Comparison of ENCODE assay signal across 9 cellular contexts in genomic region chr18:74040459-74041332, GRCh38.
A peak's percentile ranks its signal among the peaks of the same experiment; 100 is the strongest.
DNase-seq lines count a peak whose midpoint lies in the region; ATAC-seq, FAIRE-seq and TF ChIP-seq lines count a peak whose summit lies in the region.
"Had no signal": no experiment of that assay in that cellular context is flagged by ENCODE, and none has a peak within 500 bp of the region (broad histone marks: within the 10 kb centered on the region; RNA-seq: fewer than 3 reads in every experiment).

No MANE protein-coding gene starts in this region.

- H3K9me3 ChIP-seq in K562 (replicated peaks; ENCODE audit: control insufficient read depth, insufficient read depth, low read depth, low read length): no peaks in the 10 kb centered on the region

- WGBS in K562 (ENCODE audit: insufficient coverage, low coverage, missing lambda C conversion rate): 5% methylated on average over 14 of the region's 20 CpGs

- H3K4me1 ChIP-seq in K562 (replicated peaks in 1 of 2; ENCODE audit: control insufficient read depth in 2 of 2, insufficient read depth in 2 of 2, low read length in 2 of 2): no peaks in the 10 kb centered on the region

- H3K9me1 ChIP-seq in K562 (ENCODE audit: control insufficient read depth, insufficient read depth, low read length): no peaks in the 10 kb centered on the region

- no peak overlapping the region for H3K27ac Mint-ChIP-seq in T-helper 2 cell treated with Interferon-gamma antibody and Interleukin-4, amounts not matched to agents 5 μg/mL and 100 μg/mL, for 36 hours
- H3K27ac Mint-ChIP-seq in naive B cell (peak overlapping the region in 1 of 6 donors; percentile 12), immature natural killer cell (no peak overlapping the region)

- in situ Hi-C loops in K562 (cut with MboI): no loop called here

- POLR2A ChIA-PET in K562 (lab: Yijun Ruan, JAX): no interaction called here

- no peak for TF ChIP-seq EP300 in K562 (IDR thresholded peaks at IDR 0.05; ENCODE audit: low read length)

- no peaks in the 10 kb centered on the region for H4K20me1 ChIP-seq in K562 (replicated peaks; ENCODE audit: control insufficient read depth, insufficient read depth, low read length)

- peaks cover 2% of the 10 kb centered on the region for H3K36me3 Mint-ChIP-seq in T-helper 2 cell treated with Interferon-gamma antibody and Interleukin-4, amounts not matched to agents 5 μg/mL and 100 μg/mL, for 36 hours (ENCODE audit: low read depth)
- H3K36me3 Mint-ChIP-seq in naive B cell (no peaks in the 10 kb centered on the region), immature natural killer cell (no peaks in the 10 kb centered on the region)

- no peaks in the 10 kb centered on the region for H3K4me1 Mint-ChIP-seq in T-helper 2 cell treated with Interferon-gamma antibody and Interleukin-4, amounts not matched to agents 5 μg/mL and 100 μg/mL, for 36 hours (ENCODE audit: low read depth)
- peaks cover 6 to 18% (median 12%) of the 10 kb centered on the region in 3 donors for H3K4me1 Mint-ChIP-seq in naive B cell
- H3K4me1 Mint-ChIP-seq in immature natural killer cell: no peaks in the 10 kb centered on the region

- H3K9me3 Mint-ChIP-seq in T-helper 2 cell treated with Interferon-gamma antibody and Interleukin-4, amounts not matched to agents 5 μg/mL and 100 μg/mL, for 36 hours: peaks cover 5% of the 10 kb centered on the region
- H3K9me3 Mint-ChIP-seq in naive B cell: peaks cover 0 to 2% (median 0%) of the 10 kb centered on the region in 7 donors
- no peaks in the 10 kb centered on the region for H3K9me3 Mint-ChIP-seq in immature natural killer cell

- no peak overlapping the region for H3K27ac ChIP-seq in K562 (ENCODE audit: extremely low read depth, low read depth, low read length)

- BruUV-seq in K562 (replicated peaks; lab: Mats Ljungman, UMichigan): no TSS peak

- H3K36me3 ChIP-seq in K562 (ENCODE audit: control insufficient read depth, insufficient read depth, low read length): no peaks in the 10 kb centered on the region

- TF ChIP-seq CTCF in D721Med (IDR thresholded peaks at IDR 0.05; ENCODE audit: insufficient read depth, missing control alignments) (peak; percentile 53), K562 (IDR thresholded peaks at IDR 0.05 in 2 of 3, conservative IDR thresholded peaks at IDR 0.05 in 1 of 3; ENCODE audit: insufficient read depth in 2 of 3, low read depth in 1 of 3, low read length in 3 of 3) (peak; percentile 63 to 69 (median 63))

- intact Hi-C loops in K562 (cut with micrococcal nuclease): loop anchor here (2.0 kb wide), 2 partner anchors 76 to 302 kb away; no protein-coding TSS in a partner anchor

- peak; percentile 42 to 55 for TF ChIP-seq RAD21 in K562 (CRISPR knock-in tag; conservative IDR thresholded peaks at IDR 0.05 in 1 of 2, IDR thresholded peaks at IDR 0.05 in 1 of 2)

- peak; percentile 86 for DNase-seq in D721Med (ENCODE audit: insufficient read length, low spot score)
- peak; percentile 61 for DNase-seq in T-helper 2 cell treated with Interferon-gamma antibody and Interleukin-4, amounts not matched to agents 5 μg/mL and 100 μg/mL, for 36 hours (ENCODE audit: low spot score)
- peak; percentile 52 to 64 (median 57) for DNase-seq in K562 (ENCODE audit: extremely low read depth in 1 of 4, low spot score in 3 of 4)
- peak; percentile 51 for DNase-seq in naive B cell
- DNase-seq in immature natural killer cell: no peak
- DNase-seq in RCC 7860 (ENCODE audit: low spot score): no peak

- no peaks in the 10 kb centered on the region for H3K79me2 ChIP-seq in K562 (ENCODE audit: control insufficient read depth, insufficient read depth, low read length)

- peak overlapping the region; percentile 62 for H2AFZ ChIP-seq in K562 (ENCODE audit: low read depth, low read length)

- FAIRE-seq in D721Med (lab: Jason Lieb, UNC): peak; percentile 74
- FAIRE-seq in K562 (lab: Jason Lieb, UNC): peak; percentile 81
- FAIRE-seq in RCC 7860 (lab: Jason Lieb, UNC): no peak
- FAIRE-seq: TTC549 had no signal

- CTCF ChIA-PET in K562 (lab: Yijun Ruan, JAX; ENCODE audit: low intra/inter-chr PET ratio): no interaction called here

- H3K27me3 Mint-ChIP-seq in T-helper 2 cell treated with Interferon-gamma antibody and Interleukin-4, amounts not matched to agents 5 μg/mL and 100 μg/mL, for 36 hours (ENCODE audit: low read depth): no peaks in the 10 kb centered on the region
- H3K27me3 Mint-ChIP-seq in naive B cell (no peaks in the 10 kb centered on the region), immature natural killer cell (ENCODE audit: low read depth in 3 of 3) (peaks cover 0 to 3% (median 0%) of the 10 kb centered on the region in 3 donors)

- H3K4me3 Mint-ChIP-seq in T-helper 2 cell treated with Interferon-gamma antibody and Interleukin-4, amounts not matched to agents 5 μg/mL and 100 μg/mL, for 36 hours: no peak overlapping the region
- no peak overlapping the region for H3K4me3 Mint-ChIP-seq in naive B cell
- H3K4me3 Mint-ChIP-seq in immature natural killer cell: no peak overlapping the region

- peak; percentile 84 for ATAC-seq in GM19395 (IDR thresholded peaks at IDR 0.05; ENCODE audit: unreplicated experiment)
- ATAC-seq in HG03469 (IDR thresholded peaks at IDR 0.05; ENCODE audit: unreplicated experiment): peak; percentile 82
- peak; percentile 98 for ATAC-seq in K562
- peak; percentile 84 to 86 for ATAC-seq in naive B cell (ENCODE audit: low read depth in 2 of 2)

- no peak overlapping the region for H3K4me2 ChIP-seq in K562 (ENCODE audit: insufficient read depth, low read length)

- no peak overlapping the region for H3K4me3 ChIP-seq in K562

- no peak for TF ChIP-seq POLR2A in K562 (conservative IDR thresholded peaks at IDR 0.05)

- no peaks in the 10 kb centered on the region for H3K27me3 ChIP-seq in K562 (ENCODE audit: control insufficient read depth in 2 of 2, insufficient read depth in 2 of 2, low read length in 2 of 2)

- no peak overlapping the region for H3K9ac ChIP-seq in K562 (ENCODE audit: insufficient read depth in 1 of 2, low read depth in 2 of 2, low read length in 2 of 2)

TF ChIP-seq in K562, 482 proteins besides CTCF, POLR2A, EP300 and RAD21:
- TF ChIP-seq ZNF583 (CRISPR knock-in tag; IDR thresholded peaks at IDR 0.05): peak; percentile 92
- TF ChIP-seq MYC (IDR thresholded peaks at IDR 0.05; ENCODE audit: low read depth, low read length): 0 out of 2 replicates have a peak, but pooled peaks have one; percentile 38
- no peak for TF ChIP-seq MYC (CRISPR knock-in tag; IDR thresholded peaks at IDR 0.05; ENCODE audit: borderline replicate concordance, low read depth)
- TF ChIP-seq ZFP36 (IDR thresholded peaks at IDR 0.05; ENCODE audit: low read depth, low read length, partially characterized antibody): no peak
- TF ChIP-seq ZNF274 (IDR thresholded peaks at IDR 0.05; ENCODE audit: borderline replicate concordance, low read depth, low read length): no peak
- peak; percentile 62 for TF ChIP-seq CTCFL (IDR thresholded peaks at IDR 0.05; ENCODE audit: borderline replicate concordance, insufficient read depth, low read depth, low read length, poor library complexity, severe bottlenecking)
- TF ChIP-seq SMC3 (conservative IDR thresholded peaks at IDR 0.05; ENCODE audit: insufficient read depth, low read depth, low read length): 0 out of 2 replicates have a peak, but pooled peaks have one; percentile 31
- no peak for TF ChIP-seq CBX5 (IDR thresholded peaks at IDR 0.05; ENCODE audit: borderline replicate concordance, low read depth)

Comparison
In these comparisons a context has a peak if more than half of its experiments do, and no peak if none do; other contexts are left out.
1. DNase-seq: peak in D721Med (single experiment), T-helper 2 cell treated with Interferon-gamma antibody and Interleukin-4, amounts not matched to agents 5 μg/mL and 100 μg/mL, for 36 hours (single experiment), K562 (4 of 4) and naive B cell (single experiment); none in immature natural killer cell (0 of 3) and RCC 7860 (single experiment).
2. Peak in every context shown above with its lines, with median percentiles within 50 percentile points of each other: ATAC-seq.